ENCODE assay signal across 6 cellular contexts in genomic region chr12:56097738-56098137, GRCh38.
"Had no signal": no experiment of that assay in that cellular context is flagged by ENCODE, and none has a peak within 500 bp of the region (broad histone marks: within the 10 kb centered on the region; RNA-seq: fewer than 3 reads in every experiment).

No MANE protein-coding gene starts in this region.

- H3K4me2 ChIP-seq: GM23338 had no signal

- H3K4me3 ChIP-seq: GM23338 had no signal

- H3K4me1 Mint-ChIP-seq: GM23338 had no signal

- H3K4me3 Mint-ChIP-seq: GM23338, H9, HFFc6, IgD-negative memory B cell had no signal

- H3K9me3 Mint-ChIP-seq: GM23338, H9, HFFc6, IgD-negative memory B cell had no signal

- H3K27ac ChIP-seq: HL-60 had no signal

- DNase-seq: H9, HCEC 1CT, HFFc6 had no signal

- H2AFZ ChIP-seq: GM23338 had no signal

- H3K27ac Mint-ChIP-seq: GM23338, HFFc6 had no signal

- H3K36me3 Mint-ChIP-seq: IgD-negative memory B cell had no signal
